Comparison of ENCODE assay signal across 1 cellular context in the genomic region with DNA sequence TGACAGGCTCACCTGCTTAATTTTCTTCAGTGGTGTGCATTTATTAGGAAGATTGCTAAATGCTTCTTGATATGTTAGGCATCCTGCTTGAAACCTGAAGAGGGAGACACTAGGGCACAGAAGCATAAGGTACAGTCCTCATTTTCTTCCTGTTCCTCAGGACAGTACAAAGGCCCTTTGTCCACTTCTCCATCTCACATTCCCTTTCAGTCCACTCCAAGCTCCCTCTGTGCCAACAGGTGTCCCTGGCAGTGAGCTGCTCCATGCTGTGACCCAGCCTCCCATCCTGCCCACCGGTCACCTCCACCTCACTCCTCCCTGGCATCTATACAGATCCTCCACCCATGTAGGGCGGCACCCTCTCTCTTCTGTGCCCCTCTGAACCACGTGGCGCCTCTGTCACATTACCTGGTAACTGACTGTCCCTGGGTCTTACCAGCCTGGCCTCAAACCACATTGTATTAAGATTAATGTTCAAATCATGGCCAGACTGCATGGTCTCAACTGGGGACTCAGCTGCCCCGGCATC.
TF ChIP-seq lines count a peak whose summit lies in the region.

No MANE protein-coding gene starts in this region.

TF ChIP-seq in HEK293, 187 proteins besides CTCF, POLR2A, EP300 and RAD21:
- no peak for TF ChIP-seq ZSCAN30 (tag by site-specific recombination; IDR thresholded peaks at IDR 0.05)
- TF ChIP-seq SCRT2 (tag by site-specific recombination; IDR thresholded peaks at IDR 0.05) = peak; percentile 40; the same call in 1 of the 2 replicates
TF ChIP-seq in HEK293: peak in this region for 1.
